8 cellular contexts compared by ENCODE assay signal in the genomic region with DNA sequence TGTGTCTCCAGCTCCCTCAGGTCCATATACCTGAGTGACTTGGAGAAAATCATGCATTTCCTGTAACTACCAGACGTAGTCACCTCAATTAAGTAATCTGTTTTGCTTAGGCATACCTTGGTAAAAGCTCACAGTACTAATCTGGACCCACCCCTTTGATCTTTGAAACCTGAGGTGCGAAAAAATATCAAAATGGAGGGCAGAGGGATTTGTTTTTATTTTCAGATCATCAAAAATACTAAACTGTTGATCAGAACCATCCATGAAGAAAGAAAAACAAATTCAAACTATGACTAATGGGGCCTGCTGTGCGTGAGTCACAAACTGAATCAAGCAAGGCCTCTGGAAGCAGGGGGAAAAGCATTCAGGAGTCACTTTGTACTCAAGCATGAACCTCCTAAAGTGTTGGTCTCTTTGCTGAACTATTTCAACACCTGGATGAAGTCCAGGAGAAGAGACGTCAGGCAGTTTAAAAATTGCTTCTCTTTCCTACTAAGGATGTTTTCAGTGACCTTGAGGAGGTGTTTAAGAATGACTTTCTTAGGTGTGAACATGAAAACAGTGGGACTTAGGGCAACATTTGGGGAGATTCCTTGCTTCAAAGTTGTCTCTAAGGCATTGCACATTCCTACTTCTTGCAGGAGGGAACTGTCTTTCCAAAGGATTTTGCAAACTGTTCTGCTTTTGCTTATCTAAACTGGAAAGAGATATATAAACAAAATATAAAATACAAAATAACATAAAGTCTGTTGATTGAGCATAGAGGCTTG.
DNase-seq lines count a peak whose midpoint lies in the region; ATAC-seq and TF ChIP-seq lines count a peak whose summit lies in the region.

No MANE protein-coding gene starts in this region.

- H3K4me2 ChIP-seq in GM23338, result no peak overlapping the region

- 0 out of 2 replicates have a peak, but pooled peaks cover 6% of the 10 kb centered on the region for H3K4me1 ChIP-seq in GM23338 (ENCODE audit: insufficient read depth)

- no peaks in the 10 kb centered on the region for H3K36me3 ChIP-seq in GM23338 (ENCODE audit: insufficient read depth)

- H3F3A ChIP-seq in GM23338 (replicated peaks; ENCODE audit: low read depth), result no peaks in the 10 kb centered on the region

- no peaks in the 10 kb centered on the region for H3K79me2 ChIP-seq in GM23338 (replicated peaks; ENCODE audit: insufficient read depth)

- H2AFZ ChIP-seq in GM23338, result peak overlapping the region; percentile 25; the same call in 1 of the 2 replicates

- no peak overlapping the region for H3K4me3 ChIP-seq in GM23338

- no peaks in the 10 kb centered on the region for H3K9me3 Mint-ChIP-seq in GM23338
- H3K9me3 Mint-ChIP-seq in stimulated activated naive CD8-positive, alpha-beta T cell treated with anti-CD3 and anti-CD28 coated beads, Interleukin-15, amount 100 ng/mL, for 72 hours, result no peaks in the 10 kb centered on the region

- H3K27ac ChIP-seq in GM23338 (ENCODE audit: low read depth), result no peak overlapping the region

- peaks cover 16% of the 10 kb centered on the region for H3K4me1 Mint-ChIP-seq in GM23338
- H3K4me1 Mint-ChIP-seq in stimulated activated naive CD8-positive, alpha-beta T cell treated with anti-CD3 and anti-CD28 coated beads, Interleukin-15, amount 100 ng/mL, for 72 hours, result no peaks in the 10 kb centered on the region

- H3K4me3 Mint-ChIP-seq in GM23338, result no peak overlapping the region
- H3K4me3 Mint-ChIP-seq in stimulated activated naive CD8-positive, alpha-beta T cell treated with anti-CD3 and anti-CD28 coated beads, Interleukin-15, amount 100 ng/mL, for 72 hours, result no peak overlapping the region

- H3K27ac Mint-ChIP-seq in GM23338, result peak overlapping the region; percentile 40
- no peak overlapping the region for H3K27ac Mint-ChIP-seq in stimulated activated naive CD8-positive, alpha-beta T cell treated with anti-CD3 and anti-CD28 coated beads, Interleukin-15, amount 100 ng/mL, for 72 hours

- TF ChIP-seq CTCF in GM23338 (conservative IDR thresholded peaks at IDR 0.05; ENCODE audit: low read depth in 2 of 2), result no peak

- no peaks in the 10 kb centered on the region for H3K27me3 ChIP-seq in GM23338 (ENCODE audit: insufficient read depth)

- no peaks in the 10 kb centered on the region for H4K20me1 ChIP-seq in GM23338 (replicated peaks; ENCODE audit: insufficient read depth)

- H3K27me3 Mint-ChIP-seq in GM23338 (ENCODE audit: insufficient read depth, low read depth, poor library complexity), result no peaks in the 10 kb centered on the region
- H3K27me3 Mint-ChIP-seq in stimulated activated naive CD8-positive, alpha-beta T cell treated with anti-CD3 and anti-CD28 coated beads, Interleukin-15, amount 100 ng/mL, for 72 hours, result no peaks in the 10 kb centered on the region

- no peaks in the 10 kb centered on the region; the same call in 1 of the 2 replicates for H3K9me2 ChIP-seq in GM23338 (ENCODE audit: insufficient read depth)

- no peaks in the 10 kb centered on the region for H3K36me3 Mint-ChIP-seq in GM23338 (ENCODE audit: low read depth)

- ATAC-seq in GM23338, result no peak
- no peak for ATAC-seq in stimulated activated naive CD8-positive, alpha-beta T cell treated with anti-CD3 and anti-CD28 coated beads, Interleukin-15, amount 100 ng/mL, for 72 hours
- ATAC-seq in HG03520 (IDR thresholded peaks at IDR 0.05; ENCODE audit: unreplicated experiment), result no peak

- no peak for DNase-seq in GM23338 (ENCODE audit: low spot score)
- peak; percentile 96 for DNase-seq in amniotic epithelial cell (ENCODE audit: low read depth)
- peak; percentile 44 for DNase-seq in hepatic stellate cell (ENCODE audit: low spot score)
- DNase-seq in smooth muscle cell of the brain vasculature (ENCODE audit: low read depth, low spot score), result peak; percentile 97
- DNase-seq in HuH-7.5 (ENCODE audit: low spot score), result no peak
- no peak for DNase-seq in stimulated activated naive CD8-positive, alpha-beta T cell treated with anti-CD3 and anti-CD28 coated beads, Interleukin-15, amount 100 ng/mL, for 72 hours
- DNase-seq in NAMALWA (ENCODE audit: low spot score), result no peak

TF ChIP-seq in GM23338, 12 proteins besides CTCF, POLR2A, EP300 and RAD21 (continues in another document):
- no peak for TF ChIP-seq ZNF114 (CRISPR knock-in tag; IDR thresholded peaks at IDR 0.05)
- TF ChIP-seq REST (IDR thresholded peaks at IDR 0.05; ENCODE audit: unreplicated experiment), result no peak
- TF ChIP-seq STAT1 (IDR thresholded peaks at IDR 0.05; ENCODE audit: unreplicated experiment), result no peak
- no peak for TF ChIP-seq POLR2AphosphoS5 (IDR thresholded peaks at IDR 0.05; ENCODE audit: low read depth)
- no peak for TF ChIP-seq EZH2phosphoT487 (IDR thresholded peaks at IDR 0.05; ENCODE audit: unreplicated experiment)
- TF ChIP-seq EZH2 (IDR thresholded peaks at IDR 0.05; ENCODE audit: low read depth, unreplicated experiment), result no peak
- TF ChIP-seq ZNF331 (CRISPR knock-in tag; IDR thresholded peaks at IDR 0.05; ENCODE audit: low read depth), result no peak
- TF ChIP-seq ETS1 (IDR thresholded peaks at IDR 0.05), result no peak
- no peak for TF ChIP-seq JUNB (IDR thresholded peaks at IDR 0.05; ENCODE audit: unreplicated experiment)

Comparison
In these comparisons a context has a peak if more than half of its experiments do, and no peak if none do; other contexts are left out.
1. DNase-seq: peak in amniotic epithelial cell (single experiment), hepatic stellate cell (single experiment) and smooth muscle cell of the brain vasculature (single experiment); none in GM23338 (single experiment), HuH-7.5 (single experiment), stimulated activated naive CD8-positive, alpha-beta T cell treated with anti-CD3 and anti-CD28 coated beads, Interleukin-15, amount 100 ng/mL, for 72 hours (0 of 2) and NAMALWA (single experiment).